ENCODE assay signal across 8 cellular contexts in the genomic region with DNA sequence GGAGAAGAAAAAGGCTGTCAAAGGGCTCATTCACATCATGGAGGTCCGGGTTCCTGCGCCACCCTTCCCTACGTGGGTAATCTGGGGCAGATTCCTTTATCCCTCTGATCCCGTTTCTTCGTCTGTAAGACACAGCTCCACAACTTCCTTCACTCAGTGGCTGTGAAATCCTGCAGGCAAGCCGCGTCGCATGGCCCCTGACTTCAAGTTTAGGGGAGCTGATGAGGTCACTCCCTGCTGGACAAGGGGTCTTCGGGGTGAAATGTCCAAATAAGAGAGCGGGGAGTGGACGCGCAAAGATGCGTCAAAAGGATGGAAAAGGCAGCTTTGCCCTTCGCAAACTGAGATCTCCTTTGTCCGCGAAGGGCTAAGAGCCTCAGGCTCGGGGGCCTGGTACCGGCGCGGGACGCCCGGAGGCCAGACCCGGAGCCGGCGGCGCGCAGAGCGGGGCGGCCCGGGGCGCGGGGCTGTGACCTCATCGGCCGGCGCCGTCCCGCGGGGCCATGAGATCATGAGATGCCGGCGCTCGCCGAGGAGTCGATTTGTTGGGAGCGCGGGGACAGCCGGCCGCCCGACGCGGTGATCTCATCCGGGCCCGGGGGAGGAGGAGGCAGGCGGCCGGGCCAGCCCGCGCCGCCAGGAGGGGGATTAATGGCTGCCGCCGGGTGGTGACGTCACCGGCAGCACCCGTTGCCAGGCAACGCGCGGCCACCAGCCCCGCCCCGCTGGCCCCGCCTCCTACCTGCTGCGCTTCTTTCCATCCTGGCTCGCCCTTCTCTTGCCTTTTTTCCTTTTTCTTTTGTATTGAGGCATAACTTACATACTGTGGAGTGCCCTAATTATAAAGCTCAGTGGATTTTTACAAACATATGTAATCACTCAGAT.
DNase-seq lines count a peak whose midpoint lies in the region; ATAC-seq and TF ChIP-seq lines count a peak whose summit lies in the region.

No MANE protein-coding gene starts in this region.

- TF ChIP-seq POLR2A in GM19099 (IDR thresholded peaks at IDR 0.05; ENCODE audit: extremely low read depth, insufficient read length, low read depth), result peak; percentile 66

- intact Hi-C loops in left colon (cut with DNase I, micrococcal nuclease), result no loop called here

- peak; percentile 66 for ATAC-seq in HG03378 (IDR thresholded peaks at IDR 0.05; ENCODE audit: unreplicated experiment)
- ATAC-seq in left colon, result peak; percentile 94

- peak overlapping the region; percentile 98 for H3K27ac ChIP-seq in cingulate gyrus (ENCODE audit: low read depth, low read length)

- DNase-seq in Ammon's horn (ENCODE audit: low spot score) (peak; percentile 95), NCI-H460 (ENCODE audit: extremely low read depth, low read depth) (peak; percentile 90), left colon (peak; percentile 87 to 94)
- peak; percentile 92 for DNase-seq in activated CD4-positive, alpha-beta T cell treated with anti-CD3 and anti-CD28 coated beads for 4 hours
- DNase-seq in stimulated activated CD4-positive, alpha-beta T cell treated with anti-CD3 and anti-CD28 coated beads, Interleukin-1b, Interleukin-23, amount 100 ng/mL, for 4 hours (ENCODE audit: low read depth in 2 of 2), result peak; percentile 88 to 91

Comparison
In these comparisons a context has a peak if more than half of its experiments do, and no peak if none do; other contexts are left out.
1. Peak in every context shown above with its lines: DNase-seq, ATAC-seq and H3K27ac ChIP-seq.